In the genomic region with DNA sequence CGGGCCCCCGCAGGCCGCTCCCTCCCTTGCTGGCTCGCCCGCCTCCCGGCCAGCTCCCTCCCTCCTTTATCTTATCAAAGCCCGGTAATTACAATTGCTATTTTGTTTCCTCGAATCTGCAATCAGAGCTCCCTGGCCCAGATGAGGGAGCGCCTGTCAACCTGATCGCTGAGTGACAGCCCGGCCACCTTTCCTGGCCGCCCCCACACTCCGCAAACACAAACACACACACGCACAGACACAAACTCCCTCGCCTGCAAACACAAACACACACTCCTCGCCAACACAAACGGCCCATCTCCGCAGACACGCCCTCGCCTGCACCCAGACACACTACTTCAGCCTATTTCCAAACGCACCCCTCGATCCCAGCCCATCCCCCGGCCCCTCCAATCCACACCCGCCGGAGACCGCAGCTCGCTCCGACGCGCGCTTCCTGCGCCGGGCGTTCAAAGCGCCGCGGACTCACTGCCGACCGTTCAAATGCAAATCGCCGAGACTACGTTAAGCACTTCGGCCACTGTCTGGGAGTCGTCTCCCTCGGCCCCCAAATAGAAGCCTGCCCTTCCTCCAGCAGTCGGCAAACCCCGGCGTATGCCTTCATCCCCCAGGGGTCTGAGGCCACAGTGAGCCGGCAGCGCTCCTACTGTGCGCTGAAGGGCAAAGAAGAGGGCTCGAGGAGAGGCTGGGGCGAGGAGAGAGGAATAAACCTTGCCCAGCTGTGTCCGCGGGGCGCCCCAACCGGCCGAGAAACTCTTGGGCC, we compare ENCODE assay signal across 10 cellular contexts. TPM values are rescaled to one million over a fixed set of nuclear protein-coding genes. Genes with fewer than 3 reads are reported as not detected.
DNase-seq lines count a peak whose midpoint lies in the region; ATAC-seq, FAIRE-seq and TF ChIP-seq lines count a peak whose summit lies in the region.
"Had no signal": no experiment of that assay in that cellular context is flagged by ENCODE, and none has a peak within 500 bp of the region (broad histone marks: within the 10 kb centered on the region; RNA-seq: fewer than 3 reads in every experiment).

No MANE protein-coding gene starts in this region.

- TF ChIP-seq CTCF in GM20000 (IDR thresholded peaks at IDR 0.05; ENCODE audit: extremely low read depth, missing control alignments) (no peak), glutamatergic neuron (IDR thresholded peaks at IDR 0.05; ENCODE audit: partially characterized antibody, unreplicated experiment) (no peak)

- no peak overlapping the region for H2AK5ac ChIP-seq in trophoblast cell (ENCODE audit: low read length)

- H3K4me2 ChIP-seq in trophoblast cell (ENCODE audit: low read length) = peak overlapping the region; percentile 60

- no peak overlapping the region for H4K12ac ChIP-seq in trophoblast cell (ENCODE audit: low read depth, low read length)

- no peak overlapping the region for H4K8ac ChIP-seq in trophoblast cell (ENCODE audit: low read depth, low read length)

- peaks cover 40% of the 10 kb centered on the region for H3K27me3 Mint-ChIP-seq in activated CD8-positive, alpha-beta memory T cell treated with anti-CD3 and anti-CD28 coated beads, Interleukin-2, amount 10 ng/mL, durations not matched to agents 7 days and 5 days
- peaks cover 21% of the 10 kb centered on the region for H3K27me3 Mint-ChIP-seq in glutamatergic neuron (ENCODE audit: unreplicated experiment)

- no peak overlapping the region for H3K23ac ChIP-seq in trophoblast cell (ENCODE audit: low read length)

- FAIRE-seq in H54 (lab: Jason Lieb, UNC) = no peak

- no peak overlapping the region for H2BK12ac ChIP-seq in trophoblast cell (ENCODE audit: low read length)

- no peak overlapping the region for H2BK120ac ChIP-seq in trophoblast cell (ENCODE audit: insufficient read depth, low read length, poor library complexity)

- H3K79me1 ChIP-seq in trophoblast cell (ENCODE audit: low read length) = peaks cover 2% of the 10 kb centered on the region

- CTCF ChIA-PET in activated CD8-positive, alpha-beta memory T cell treated with anti-CD3 and anti-CD28 coated beads, Interleukin-2, amount 10 ng/mL, durations not matched to agents 7 days and 5 days (lab: Charles Lee) = interaction anchor here (1.0 to 9.0 kb wide), 8 partner anchors 10 to 565 kb away, joined by 3 to 198 read pairs (median 4); a partner anchor contains a TSS

- H2AFZ ChIP-seq in trophoblast cell (ENCODE audit: insufficient read depth, low read length, poor library complexity) = no peak overlapping the region

- no peak overlapping the region for H3K4ac ChIP-seq in trophoblast cell (ENCODE audit: low read depth, low read length)

- H3K4me3 ChIP-seq in trophoblast cell (ENCODE audit: low read depth, low read length) = no peak overlapping the region

- H3K9me3 ChIP-seq in trophoblast cell (ENCODE audit: insufficient read depth, low read depth, low read length) = peaks cover 13% of the 10 kb centered on the region

- H3K4me1 Mint-ChIP-seq in activated CD8-positive, alpha-beta memory T cell treated with anti-CD3 and anti-CD28 coated beads, Interleukin-2, amount 10 ng/mL, durations not matched to agents 7 days and 5 days = peaks cover 45% of the 10 kb centered on the region
- peaks cover 24% of the 10 kb centered on the region for H3K4me1 Mint-ChIP-seq in glutamatergic neuron (ENCODE audit: low read depth, unreplicated experiment)

- H3K79me2 ChIP-seq in trophoblast cell (ENCODE audit: control insufficient read depth, insufficient read depth, low read length, poor library complexity) = no peaks in the 10 kb centered on the region

- H3K27ac Mint-ChIP-seq in activated CD8-positive, alpha-beta memory T cell treated with anti-CD3 and anti-CD28 coated beads, Interleukin-2, amount 10 ng/mL, durations not matched to agents 7 days and 5 days = peak overlapping the region; percentile 18
- peak overlapping the region; percentile 5 for H3K27ac Mint-ChIP-seq in glutamatergic neuron (ENCODE audit: unreplicated experiment)

- H3K14ac ChIP-seq in trophoblast cell (ENCODE audit: low read length) = no peak overlapping the region

- H3K9ac ChIP-seq in trophoblast cell (ENCODE audit: low read length) = no peak overlapping the region

- DNase-seq in GM20000 (ENCODE audit: low spot score) = peak; percentile 80
- peak; percentile 45 for DNase-seq in activated CD8-positive, alpha-beta memory T cell treated with anti-CD3 and anti-CD28 coated beads, Interleukin-2, amount 10 ng/mL, durations not matched to agents 7 days and 5 days
- peak; percentile 65 for DNase-seq in glutamatergic neuron
- DNase-seq in trophoblast cell = peak in 1 of 2 donors; percentile 33
- no peak for DNase-seq in H54 (ENCODE audit: insufficient read length, low spot score)
- no peak for DNase-seq in amygdala (lab: John Stamatoyannopoulos, UW)

- H4K91ac ChIP-seq in trophoblast cell (ENCODE audit: low read depth, low read length) = no peak overlapping the region

- H2BK5ac ChIP-seq in trophoblast cell (ENCODE audit: low read depth, low read length, poor library complexity) = no peak overlapping the region

- no CpG with 5 or more reads among the region's 58 CpGs for WGBS in trophoblast cell (ENCODE audit: extremely low coverage, insufficient coverage, insufficient read length)

- ATAC-seq in activated CD8-positive, alpha-beta memory T cell treated with anti-CD3 and anti-CD28 coated beads, Interleukin-2, amount 10 ng/mL, durations not matched to agents 7 days and 5 days = no peak
- ATAC-seq in HG02678 (IDR thresholded peaks at IDR 0.05; ENCODE audit: unreplicated experiment) = no peak
- no peak for ATAC-seq in HG03095 (IDR thresholded peaks at IDR 0.05; ENCODE audit: unreplicated experiment)

- TF ChIP-seq POLR2A in H54 (IDR thresholded peaks at IDR 0.05; ENCODE audit: low read depth, low read length) = no peak

- peaks cover 52% of the 10 kb centered on the region for H3K27me3 ChIP-seq in trophoblast cell (ENCODE audit: insufficient read depth, low read length)

- H3K4me1 ChIP-seq in trophoblast cell (ENCODE audit: control insufficient read depth in 1 of 2, insufficient read depth in 2 of 2, low read length in 2 of 2) = peaks cover 14 to 27% of the 10 kb centered on the region in 2 experiments

- no peak overlapping the region for H3K27ac ChIP-seq in trophoblast cell (ENCODE audit: low read depth, low read length)

- H3K36me3 ChIP-seq in trophoblast cell (ENCODE audit: control insufficient read depth in 1 of 2, insufficient read depth in 2 of 2, low read length in 2 of 2) = peaks cover 2 to 3% of the 10 kb centered on the region in 2 experiments

- peak overlapping the region; percentile 49 for H3K4me3 Mint-ChIP-seq in activated CD8-positive, alpha-beta memory T cell treated with anti-CD3 and anti-CD28 coated beads, Interleukin-2, amount 10 ng/mL, durations not matched to agents 7 days and 5 days
- H3K4me3 Mint-ChIP-seq in glutamatergic neuron (ENCODE audit: unreplicated experiment) = peak overlapping the region; percentile 89

- H3K9me3 Mint-ChIP-seq in activated CD8-positive, alpha-beta memory T cell treated with anti-CD3 and anti-CD28 coated beads, Interleukin-2, amount 10 ng/mL, durations not matched to agents 7 days and 5 days (ENCODE audit: low read depth) = no peaks in the 10 kb centered on the region
- peaks cover 16% of the 10 kb centered on the region for H3K9me3 Mint-ChIP-seq in glutamatergic neuron (ENCODE audit: unreplicated experiment)

- H3K18ac ChIP-seq in trophoblast cell (ENCODE audit: low read length) = no peak overlapping the region

- H3K36me3 Mint-ChIP-seq in activated CD8-positive, alpha-beta memory T cell treated with anti-CD3 and anti-CD28 coated beads, Interleukin-2, amount 10 ng/mL, durations not matched to agents 7 days and 5 days = peaks cover 2% of the 10 kb centered on the region
- no peaks in the 10 kb centered on the region for H3K36me3 Mint-ChIP-seq in glutamatergic neuron (ENCODE audit: unreplicated experiment)

RNA-seq across cellular contexts. Expression of a gene that starts 3.0 kb away (rescaled TPM):
- not detected for total RNA-seq in activated CD8-positive, alpha-beta memory T cell treated with anti-CD3 and anti-CD28 coated beads, Interleukin-2, amount 10 ng/mL, durations not matched to agents 7 days and 5 days
- total RNA-seq in glutamatergic neuron (ENCODE audit: unreplicated experiment) = 1.1 TPM
- polyA plus RNA-seq in trophoblast cell (2013) = 0.07 TPM in 1 of 2 replicates, not detected in the other
- total RNA-seq: M059J, pulmonary artery endothelial cell had no signal

RNA-seq across cellular contexts. Expression of a gene that starts 4.3 kb away (rescaled TPM):
- total RNA-seq in activated CD8-positive, alpha-beta memory T cell treated with anti-CD3 and anti-CD28 coated beads, Interleukin-2, amount 10 ng/mL, durations not matched to agents 7 days and 5 days = 10 to 100 TPM; 46.1 to 75.4 TPM
- 18.1 TPM for total RNA-seq in glutamatergic neuron (ENCODE audit: unreplicated experiment)
- 29.9 and 33.3 TPM in 2 replicates for polyA plus RNA-seq in trophoblast cell (2013)

RNA-seq across cellular contexts. Expression of a gene that starts 39.3 kb away (rescaled TPM):
- 100 to 1,000 TPM; 120 to 139 TPM for total RNA-seq in activated CD8-positive, alpha-beta memory T cell treated with anti-CD3 and anti-CD28 coated beads, Interleukin-2, amount 10 ng/mL, durations not matched to agents 7 days and 5 days
- total RNA-seq in glutamatergic neuron (ENCODE audit: unreplicated experiment) = 277 TPM
- polyA plus RNA-seq in trophoblast cell (2013) = 46.3 and 48.3 TPM in 2 replicates

Comparison
In these comparisons a context has a peak if more than half of its experiments do, and no peak if none do; other contexts are left out.
1. DNase-seq: peak in GM20000 (single experiment), activated CD8-positive, alpha-beta memory T cell treated with anti-CD3 and anti-CD28 coated beads, Interleukin-2, amount 10 ng/mL, durations not matched to agents 7 days and 5 days (single experiment) and glutamatergic neuron (single experiment); none in H54 (single experiment) and amygdala (0 of 56).